1 cellular context compared by ENCODE assay signal in the genomic region with DNA sequence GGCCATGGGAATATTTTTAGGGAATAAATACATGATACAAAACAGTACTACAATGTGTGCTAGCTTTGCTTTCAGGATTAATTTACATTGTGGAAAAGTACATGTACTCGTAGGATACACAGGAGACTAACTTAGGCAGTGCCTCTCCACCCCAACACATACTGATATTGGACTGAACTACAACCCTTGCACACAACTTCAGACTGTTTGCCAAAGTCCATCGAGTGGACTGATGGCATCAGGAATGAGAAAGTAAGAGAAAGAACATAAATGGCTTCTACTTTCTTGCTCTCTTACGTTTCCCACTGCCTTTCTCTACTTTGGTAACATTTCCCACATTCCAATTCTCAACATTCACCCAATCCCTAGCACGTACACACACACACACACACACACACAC.
TF ChIP-seq lines count a peak whose summit lies in the region.

No MANE protein-coding gene starts in this region.

TF ChIP-seq in HepG2, 621 proteins besides CTCF, POLR2A, EP300 and RAD21 (continued from another document):
- TF ChIP-seq, protein P1, sequence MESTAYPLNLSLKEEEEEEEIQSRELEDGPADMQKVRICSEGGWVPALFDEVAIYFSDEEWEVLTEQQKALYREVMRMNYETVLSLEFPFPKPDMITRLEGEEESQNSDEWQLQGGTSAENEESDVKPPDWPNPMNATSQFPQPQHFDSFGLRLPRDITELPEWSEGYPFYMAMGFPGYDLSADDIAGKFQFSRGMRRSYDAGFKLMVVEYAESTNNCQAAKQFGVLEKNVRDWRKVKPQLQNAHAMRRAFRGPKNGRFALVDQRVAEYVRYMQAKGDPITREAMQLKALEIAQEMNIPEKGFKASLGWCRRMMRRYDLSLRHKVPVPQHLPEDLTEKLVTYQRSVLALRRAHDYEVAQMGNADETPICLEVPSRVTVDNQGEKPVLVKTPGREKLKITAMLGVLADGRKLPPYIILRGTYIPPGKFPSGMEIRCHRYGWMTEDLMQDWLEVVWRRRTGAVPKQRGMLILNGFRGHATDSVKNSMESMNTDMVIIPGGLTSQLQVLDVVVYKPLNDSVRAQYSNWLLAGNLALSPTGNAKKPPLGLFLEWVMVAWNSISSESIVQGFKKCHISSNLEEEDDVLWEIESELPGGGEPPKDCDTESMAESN (CRISPR knock-in tag; conservative IDR thresholded peaks at IDR 0.05), result no peak
- TF ChIP-seq SP5 (CRISPR knock-in tag; IDR thresholded peaks at IDR 0.05; ENCODE audit: borderline replicate concordance, low read depth) (no peak), GABPA (IDR thresholded peaks at IDR 0.05; ENCODE audit: low read depth, low read length) (no peak), GABPA (CRISPR knock-in tag; IDR thresholded peaks at IDR 0.05; ENCODE audit: low read depth) (no peak)
